Comparison of ENCODE assay signal across 27 cellular contexts in genomic region chr13:90205081-90205480, GRCh38.
"Had no signal": no experiment of that assay in that cellular context is flagged by ENCODE, and none has a peak within 500 bp of the region (broad histone marks: within the 10 kb centered on the region; RNA-seq: fewer than 3 reads in every experiment).

No MANE protein-coding gene starts in this region.

- H3K27ac ChIP-seq: ascending aorta, colonic mucosa, esophagus muscularis mucosa, gastroesophageal sphincter, heart right ventricle, hepatocyte had no signal

- H2AFZ ChIP-seq: hepatocyte had no signal

- H3K27me3 ChIP-seq: ascending aorta, colonic mucosa, esophagus muscularis mucosa, gastroesophageal sphincter, heart right ventricle, hepatocyte had no signal

- H3K4me3 ChIP-seq: ascending aorta, colonic mucosa, esophagus muscularis mucosa, gastroesophageal sphincter, heart right ventricle, hepatocyte had no signal

- H3K9me3 ChIP-seq: ascending aorta, colonic mucosa, esophagus muscularis mucosa, gastroesophageal sphincter had no signal

- H3K36me3 ChIP-seq: ascending aorta, colonic mucosa, esophagus muscularis mucosa, gastroesophageal sphincter, heart right ventricle had no signal

- DNase-seq: activated CD4-positive, alpha-beta memory T cell treated with anti-CD3 and anti-CD28 coated beads for 36 hours; activated CD4-positive, alpha-beta T cell treated with anti-CD3 and anti-CD28 coated beads for 36 hours; activated CD4-positive, alpha-beta T cell treated with anti-CD3 and anti-CD28 coated beads, Interleukin-2, amount 10 ng/mL, durations not matched to agents 24 days and 14 days; activated CD4-positive, CD25-positive, alpha-beta regulatory T cell; activated CD4-positive, CD25-positive, alpha-beta regulatory T cell treated with anti-CD3 and anti-CD28 coated beads, Interleukin-2, amount 50 U/mL, for 72 hours; activated CD8-positive, alpha-beta memory T cell treated with anti-CD3 and anti-CD28 coated beads, Interleukin-2, amount 50 U/mL, for 48 hours; activated gamma-delta T cell; activated naive CD4-positive, alpha-beta T cell; activated naive CD4-positive, alpha-beta T cell treated with anti-CD3 and anti-CD28 coated beads, Interleukin-2, amount 10 ng/mL, durations not matched to agents 7 days and 5 days; activated naive CD8-positive, alpha-beta T cell treated with anti-CD3 and anti-CD28 coated beads, Interleukin-2, amount 10 ng/mL, durations not matched to agents 7 days and 5 days; activated T-cell treated with anti-CD3 and anti-CD28 coated beads for 4 hours; activated T-cell treated with anti-CD3 and anti-CD28 coated beads, Interleukin-2, amount 50 U/mL, for 24 hours; activated T-cell treated with anti-CD3 and anti-CD28 coated beads, Interleukin-2, amount 50 U/mL, for 72 hours; caudate nucleus; cerebellar nuclear complex; colonic mucosa; effector CD8-positive, alpha-beta T cell; erythroblast; foreskin melanocyte; heart right ventricle; T-helper 1 cell; T-helper 17 cell; T1000 had no signal

- H3K79me2 ChIP-seq: hepatocyte had no signal

- H3K4me2 ChIP-seq: hepatocyte had no signal

- H3K4me1 ChIP-seq: ascending aorta, colonic mucosa, esophagus muscularis mucosa, gastroesophageal sphincter had no signal
